In the genomic region with DNA sequence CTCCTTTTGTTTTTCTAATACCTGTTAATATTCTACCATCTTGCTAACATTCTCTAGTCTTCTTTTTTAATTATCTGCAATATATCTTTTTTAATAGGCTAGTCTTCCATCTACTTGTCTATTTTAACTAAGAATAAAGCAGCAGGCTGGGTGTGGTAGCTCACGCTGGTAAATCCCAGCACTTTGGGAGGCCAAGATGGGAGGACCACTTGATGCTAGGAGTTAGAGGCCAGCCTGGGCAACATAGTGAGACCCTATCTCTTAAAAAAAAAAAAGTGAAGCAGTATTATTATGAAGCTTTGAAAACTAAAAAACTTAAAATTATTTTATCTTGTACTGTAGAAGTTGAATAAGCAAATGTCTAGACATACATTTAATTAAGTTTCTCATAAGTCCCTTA, we compare ENCODE assay signal across 34 cellular contexts.
"Had no signal": no experiment of that assay in that cellular context is flagged by ENCODE, and none has a peak within 500 bp of the region (broad histone marks: within the 10 kb centered on the region; RNA-seq: fewer than 3 reads in every experiment).

No MANE protein-coding gene starts in this region.

- H3K4me3 ChIP-seq: adrenal gland, ascending aorta, body of pancreas, breast epithelium, cardiac muscle cell had no signal

- ATAC-seq: activated naive CD4-positive, alpha-beta T cell treated with anti-CD3 and anti-CD28 coated beads, Interleukin-2, amount 50 U/mL, for 72 hours; activated naive CD8-positive, alpha-beta T cell treated with anti-CD3 and anti-CD28 coated beads, Interleukin-2, amount 50 U/mL, for 24 hours; activated T-cell treated with anti-CD3 and anti-CD28 coated beads, Interleukin-2, amount 50 U/mL, for 4 hours; activated T-cell treated with anti-CD3 and anti-CD28 coated beads, Interleukin-2, amount 50 U/mL, for 72 hours; activated T-helper 17 cell treated with anti-CD3 and anti-CD28 coated beads, Interleukin-2, amount 50 U/mL, for 72 hours; body of pancreas had no signal

- FAIRE-seq: astrocyte, bronchial epithelial cell had no signal

- H3K27ac ChIP-seq: adrenal gland, ascending aorta, body of pancreas, brain microvascular endothelial cell, breast epithelium, cardiac muscle cell had no signal

- H3K4me1 ChIP-seq: adrenal gland, ascending aorta, breast epithelium had no signal

- DNase-seq: activated effector memory CD4-positive, alpha-beta T cell treated with anti-CD3 and anti-CD28 coated beads, Interleukin-2, amount 50 U/mL, for 16 hours; activated effector memory CD4-positive, alpha-beta T cell treated with Interleukin-2 at 50 U/mL for 16 hours; activated gamma-delta T cell; activated gamma-delta T cell treated with Interleukin-2 at 50 U/mL for 16 hours; activated naive CD4-positive, alpha-beta T cell; activated naive CD4-positive, alpha-beta T cell treated with anti-CD3 and anti-CD28 coated beads for 36 hours; activated naive CD4-positive, alpha-beta T cell treated with anti-CD3 and anti-CD28 coated beads, Interleukin-2, amount 10 ng/mL, durations not matched to agents 7 days and 5 days; activated naive CD4-positive, alpha-beta T cell treated with anti-CD3 and anti-CD28 coated beads, Interleukin-2, amount 50 U/mL, for 16 hours; activated naive CD4-positive, alpha-beta T cell treated with Interleukin-2 at 50 U/mL for 16 hours; activated naive CD8-positive, alpha-beta T cell treated with anti-CD3 and anti-CD28 coated beads for 36 hours; activated naive CD8-positive, alpha-beta T cell treated with anti-CD3 and anti-CD28 coated beads, Interleukin-2, amount 10 ng/mL, durations not matched to agents 7 days and 5 days; activated naive CD8-positive, alpha-beta T cell treated with anti-CD3 and anti-CD28 coated beads, Interleukin-2, amount 50 U/mL, for 24 hours; activated T-cell treated with anti-CD3 and anti-CD28 coated beads, Interleukin-2, amount 50 U/mL, for 1 hour; activated T-cell treated with anti-CD3 and anti-CD28 coated beads, Interleukin-2, amount 50 U/mL, for 24 hours; activated T-cell treated with anti-CD3 and anti-CD28 coated beads, Interleukin-2, amount 50 U/mL, for 4 hours; activated T-cell treated with anti-CD3 and anti-CD28 coated beads, Interleukin-2, amount 50 U/mL, for 48 hours; activated T-cell treated with anti-CD3 and anti-CD28 coated beads, Interleukin-2, amount 50 U/mL, for 72 hours; adrenal gland; amniotic stem cell; amygdala; anterior cingulate cortex; aorta; body of pancreas; brain microvascular endothelial cell; caudate nucleus; central memory CD4-positive, alpha-beta T cell; cerebellar nuclear complex had no signal

- H3K9me3 ChIP-seq: adrenal gland, body of pancreas had no signal

- H3K27me3 ChIP-seq: adrenal gland, ascending aorta, body of pancreas, brain microvascular endothelial cell, breast epithelium, cardiac muscle cell had no signal

- H3K36me3 ChIP-seq: adrenal gland had no signal
